Comparison of ENCODE assay signal across 22 cellular contexts in the genomic region with DNA sequence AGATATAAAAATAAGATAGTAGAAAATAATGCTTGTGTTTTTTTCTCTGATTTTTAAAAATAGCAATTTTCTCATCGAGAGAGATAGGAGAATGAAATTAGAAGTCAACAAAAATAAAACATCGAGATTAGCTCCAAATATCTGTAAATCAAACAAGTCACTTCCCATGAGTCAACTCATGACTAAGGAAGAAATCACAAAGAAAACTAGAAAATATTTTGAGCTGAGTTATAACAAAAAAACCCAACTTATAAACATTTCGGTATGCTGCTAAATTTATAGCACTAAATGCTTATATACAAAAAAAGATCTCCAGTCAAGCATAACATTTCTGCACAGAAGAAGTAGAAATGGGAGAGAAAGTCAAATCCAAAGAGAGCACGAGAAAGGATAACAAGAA.
DNase-seq lines count a peak whose midpoint lies in the region; ATAC-seq and TF ChIP-seq lines count a peak whose summit lies in the region.
"Had no signal": no experiment of that assay in that cellular context is flagged by ENCODE, and none has a peak within 500 bp of the region (broad histone marks: within the 10 kb centered on the region; RNA-seq: fewer than 3 reads in every experiment).

No MANE protein-coding gene starts in this region.

- ATAC-seq in thoracic aorta (ENCODE audit: insufficient number of reproducible peaks, low FRiP score, low read depth) = no peak
- ATAC-seq in GM21723 (IDR thresholded peaks at IDR 0.05; ENCODE audit: unreplicated experiment) = no peak
- ATAC-seq: left colon; natural killer cell treated with Interleukin-12 subunit alpha and Interleukin-12 subunit beta and Interleukin-15 and Interleukin-18, amount 100 ng/mL, for 72 hours; stimulated activated naive CD8-positive, alpha-beta T cell treated with anti-CD3 and anti-CD28 coated beads, Interleukin-15, Interleukin-2, amounts not matched to agents 100 U/mL and 50 U/mL, for 24 hours had no signal

- DNase-seq in GM03348 (ENCODE audit: low spot score) (peak; percentile 25), adipocyte (ENCODE audit: low read depth) (peak; percentile 70), fibroblast of peridontal ligament (ENCODE audit: extremely low read depth) (peak; percentile 86), thoracic aorta (ENCODE audit: low spot score) (no peak), Kasumi-1 (lab: John Stamatoyannopoulos, UW) (no peak), DMS 273 treated with DMSO at 0.1 percent for 48 hours (lab: John Stamatoyannopoulos, UW) (no peak)
- DNase-seq: activated CD4-positive, alpha-beta memory T cell treated with anti-CD3 and anti-CD28 coated beads for 36 hours; KG1; left colon; NCI-H1092 treated with DMSO at 0.1 percent for 48 hours; NCI-H2081; NCI-H510A; posterior cingulate gyrus; sigmoid colon; stimulated activated CD4-positive, alpha-beta T cell treated with anti-CD3 and anti-CD28 coated beads, Interleukin-2, amount 100 ng/mL, for 24 hours; stimulated activated naive CD8-positive, alpha-beta T cell treated with anti-CD3 and anti-CD28 coated beads, Interleukin-15, Interleukin-2, amounts not matched to agents 100 U/mL and 50 U/mL, for 24 hours; trophoblast cell; WERI-Rb-1 had no signal

- H3K36me3 ChIP-seq in adipocyte (ENCODE audit: control insufficient read depth, insufficient read depth, low read length, severe bottlenecking) (no peaks in the 10 kb centered on the region), thoracic aorta (peaks cover 55% of the 10 kb centered on the region)
- H3K36me3 ChIP-seq: sigmoid colon, WERI-Rb-1 had no signal

- H3K9ac ChIP-seq in adipocyte (ENCODE audit: low read length) = peak overlapping the region; percentile 52

- H3K9me3 ChIP-seq in adipocyte (ENCODE audit: control insufficient read depth, low read length) = no peaks in the 10 kb centered on the region
- H3K9me3 ChIP-seq in thoracic aorta = no peaks in the 10 kb centered on the region
- H3K9me3 ChIP-seq: ascending aorta, sigmoid colon had no signal

- TF ChIP-seq CTCF in thoracic aorta (IDR thresholded peaks at IDR 0.05) = no peak

- H3K4me3 ChIP-seq in adipocyte (ENCODE audit: low read length) (peak overlapping the region; percentile 57), thoracic aorta (no peak overlapping the region)
- H3K4me3 ChIP-seq: ascending aorta, sigmoid colon had no signal

- H3K27ac ChIP-seq in thoracic aorta = peak overlapping the region; percentile 23 to 45
- H3K27ac ChIP-seq: C4-2B, sigmoid colon, WERI-Rb-1 had no signal

- H3K27me3 ChIP-seq in adipocyte (replicated peaks; ENCODE audit: control insufficient read depth, insufficient read depth, low read length) (no peaks in the 10 kb centered on the region), thoracic aorta (replicated peaks; ENCODE audit: insufficient read depth) (no peaks in the 10 kb centered on the region)
- H3K27me3 ChIP-seq: ascending aorta, sigmoid colon had no signal

- H3K4me1 ChIP-seq in adipocyte (ENCODE audit: control insufficient read depth, insufficient read depth, low read length) (peaks cover 13% of the 10 kb centered on the region), thoracic aorta (ENCODE audit: control insufficient read depth in 1 of 2, low read depth in 2 of 2) (peaks cover 8 to 39% of the 10 kb centered on the region in 2 donors)
- H3K4me1 ChIP-seq: sigmoid colon had no signal

Comparison
In these comparisons a context has a peak if more than half of its experiments do, and no peak if none do; other contexts are left out.
1. DNase-seq: peak in GM03348 (single experiment), adipocyte (single experiment) and fibroblast of peridontal ligament (single experiment); none in thoracic aorta (single experiment), Kasumi-1 (0 of 2) and DMS 273 treated with DMSO at 0.1 percent for 48 hours (single experiment).